In genomic region chr7:107613439-107613838, GRCh38 we compare ENCODE assay signal across 27 cellular contexts. TPM values are rescaled to one million over a fixed set of nuclear protein-coding genes. Genes with fewer than 3 reads are reported as not detected.
"Had no signal": no experiment of that assay in that cellular context is flagged by ENCODE, and none has a peak within 500 bp of the region (broad histone marks: within the 10 kb centered on the region; RNA-seq: fewer than 3 reads in every experiment).

No MANE protein-coding gene starts in this region.

- H3K27ac ChIP-seq: cardiac muscle cell, WERI-Rb-1 had no signal

- H3K4me1 Mint-ChIP-seq: activated CD4-positive, alpha-beta T cell treated with anti-CD3 and anti-CD28 coated beads for 36 hours; activated T-helper 17 cell treated with anti-CD3 and anti-CD28 coated beads, Interleukin-2, amount 50 U/mL, for 72 hours had no signal

- H3K4me3 ChIP-seq: cardiac muscle cell had no signal

- H3K9me3 Mint-ChIP-seq: activated naive CD4-positive, alpha-beta T cell treated with anti-CD3 and anti-CD28 coated beads for 36 hours; activated T-helper 17 cell treated with anti-CD3 and anti-CD28 coated beads, Interleukin-2, amount 50 U/mL, for 72 hours; brain had no signal

- H3K27me3 ChIP-seq: cardiac muscle cell had no signal

- H3K4me3 Mint-ChIP-seq: activated CD4-positive, alpha-beta memory T cell treated with anti-CD3 and anti-CD28 coated beads, Interleukin-2, amount 10 ng/mL, durations not matched to agents 7 days and 5 days; activated CD4-positive, alpha-beta T cell treated with anti-CD3 and anti-CD28 coated beads for 36 hours; activated naive CD4-positive, alpha-beta T cell treated with anti-CD3 and anti-CD28 coated beads for 36 hours; activated naive CD8-positive, alpha-beta T cell; activated T-helper 17 cell treated with anti-CD3 and anti-CD28 coated beads, Interleukin-2, amount 50 U/mL, for 72 hours; brain had no signal

- H3K27me3 Mint-ChIP-seq: activated CD4-positive, alpha-beta memory T cell treated with anti-CD3 and anti-CD28 coated beads, Interleukin-2, amount 10 ng/mL, durations not matched to agents 7 days and 5 days; activated CD4-positive, alpha-beta T cell treated with anti-CD3 and anti-CD28 coated beads for 36 hours; activated naive CD8-positive, alpha-beta T cell; activated T-helper 17 cell treated with anti-CD3 and anti-CD28 coated beads, Interleukin-2, amount 50 U/mL, for 72 hours; brain had no signal

- DNase-seq: activated CD4-positive, alpha-beta memory T cell treated with anti-CD3 and anti-CD28 coated beads, Interleukin-2, amount 10 ng/mL, durations not matched to agents 7 days and 5 days; activated CD4-positive, alpha-beta T cell treated with anti-CD3 and anti-CD28 coated beads for 36 hours; activated CD4-positive, alpha-beta T cell treated with anti-CD3 and anti-CD28 coated beads, Interleukin-2, amount 50 U/mL, for 1 hour; activated gamma-delta T cell; activated naive CD4-positive, alpha-beta T cell treated with anti-CD3 and anti-CD28 coated beads for 36 hours; activated T-cell treated with anti-CD3 and anti-CD28 coated beads for 4 hours; activated T-cell treated with anti-CD3 and anti-CD28 coated beads, Interleukin-2, amount 50 U/mL, for 48 hours; amygdala; Kasumi-1; KBM-7; NCI-H1048; NCI-H1417; NCI-H2029; NCI-H2107; NCI-H2171 treated with DMSO at 0.1 percent for 48 hours; NCI-H226; NCI-H510A; NCI-H526 treated with DMSO at 0.1 percent for 48 hours; NCI-H82; SIG-M5; T-helper 1 cell; WERI-Rb-1 had no signal

- ATAC-seq: activated CD4-positive, alpha-beta T cell treated with anti-CD3 and anti-CD28 coated beads for 36 hours; activated T-helper 17 cell treated with anti-CD3 and anti-CD28 coated beads, Interleukin-2, amount 50 U/mL, for 72 hours had no signal

- FAIRE-seq: RCC 7860 had no signal

- H3K27ac Mint-ChIP-seq: activated CD4-positive, alpha-beta memory T cell treated with anti-CD3 and anti-CD28 coated beads, Interleukin-2, amount 10 ng/mL, durations not matched to agents 7 days and 5 days; activated CD4-positive, alpha-beta T cell treated with anti-CD3 and anti-CD28 coated beads for 36 hours; activated naive CD4-positive, alpha-beta T cell treated with anti-CD3 and anti-CD28 coated beads for 36 hours; activated naive CD8-positive, alpha-beta T cell; activated T-helper 17 cell treated with anti-CD3 and anti-CD28 coated beads, Interleukin-2, amount 50 U/mL, for 72 hours had no signal

RNA-seq across cellular contexts. Expression of gene SLC26A4, which starts 47.2 kb away (rescaled TPM):
- polyA plus RNA-seq: cardiac muscle cell had no signal
